Comparison of ENCODE assay signal across 18 cellular contexts in the genomic region with DNA sequence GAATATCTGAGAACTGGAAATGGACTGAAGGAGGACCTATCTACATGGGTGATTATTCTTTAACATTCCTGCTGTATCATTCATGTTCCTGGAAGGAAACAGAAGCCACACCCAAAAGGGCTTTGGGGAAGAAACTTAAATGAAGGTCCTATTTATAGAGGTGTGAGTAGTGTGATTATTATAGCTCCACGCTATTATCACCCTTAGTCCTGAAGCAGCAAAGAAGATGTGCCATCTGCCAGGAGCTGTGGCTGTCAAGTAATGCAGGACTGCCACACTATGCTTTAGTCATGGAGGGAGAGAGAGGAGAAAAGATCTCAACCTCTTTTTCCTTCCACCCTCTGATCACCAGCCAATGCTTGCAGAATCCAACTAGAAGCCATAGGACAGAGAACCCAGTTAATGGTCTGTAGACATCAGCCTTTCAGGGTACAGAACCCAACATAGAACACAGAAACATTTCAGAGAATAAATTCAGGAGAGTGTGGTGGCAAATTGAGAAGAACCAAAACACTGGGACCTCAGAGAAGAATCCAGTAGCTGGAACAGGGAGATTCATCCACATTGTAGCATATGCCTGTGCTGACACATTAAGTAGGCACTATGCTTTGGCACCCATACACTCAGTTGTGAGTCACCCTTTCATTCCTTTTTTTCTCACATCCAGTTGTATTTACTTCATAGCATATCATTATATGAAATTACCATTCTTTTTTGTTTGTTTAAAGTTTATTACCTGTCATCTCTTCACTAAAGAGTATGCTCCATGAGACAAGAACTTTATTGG. TPM values are rescaled to one million over a fixed set of nuclear protein-coding genes. Genes with fewer than 3 reads are reported as not detected.
DNase-seq lines count a peak whose midpoint lies in the region; ATAC-seq, FAIRE-seq and TF ChIP-seq lines count a peak whose summit lies in the region.
"Had no signal": no experiment of that assay in that cellular context is flagged by ENCODE, and none has a peak within 500 bp of the region (broad histone marks: within the 10 kb centered on the region; RNA-seq: fewer than 3 reads in every experiment).

No MANE protein-coding gene starts in this region.

- dilution Hi-C loops in endothelial cell of umbilical vein (cut with MboI; ENCODE audit: extremely low pct_ligation_motif_present, low sequenced_read_pairs), result no loop called here

- H2AFZ ChIP-seq in endothelial cell of umbilical vein (ENCODE audit: low read depth, low read length), result peak overlapping the region; percentile 61

- peak overlapping the region; percentile 33 for H3K4me2 ChIP-seq in endothelial cell of umbilical vein (ENCODE audit: insufficient read depth, low read length)

- peak; percentile 56 for FAIRE-seq in endothelial cell of umbilical vein (lab: Jason Lieb, UNC)
- FAIRE-seq: GM18507 had no signal

- POLR2A ChIA-PET in endothelial cell of umbilical vein (lab: Charles Lee), result no interaction called here

- ATAC-seq in heart left ventricle (peak in 3 of 4 donors; percentile 78 to 83 (median 80)), aorta (ENCODE audit: low FRiP score) (peak; percentile 68), GM19328 (IDR thresholded peaks at IDR 0.05; ENCODE audit: unreplicated experiment) (no peak)
- ATAC-seq: effector memory CD8-positive, alpha-beta T cell had no signal

- BruUV-seq in endothelial cell of umbilical vein (replicated peaks; lab: Mats Ljungman, UMichigan), result no TSS peak

- H3K79me2 ChIP-seq in endothelial cell of umbilical vein (ENCODE audit: control insufficient read depth, insufficient read depth, low read length), result no peaks in the 10 kb centered on the region

- TF ChIP-seq CTCF in heart left ventricle (IDR thresholded peaks at IDR 0.05) (no peak), left ventricle myocardium inferior (IDR thresholded peaks at IDR 0.05; ENCODE audit: borderline replicate concordance) (no peak), endothelial cell of umbilical vein (IDR thresholded peaks at IDR 0.05; ENCODE audit: extremely low read depth in 1 of 2, insufficient read depth in 1 of 2, low read depth in 1 of 2, low read length in 2 of 2) (no peak)

- 10 to 17% (median 16%) methylated on average over 1 of the region's 1 CpG for WGBS in heart left ventricle, 4 donors
- 14 to 26% methylated on average over 1 of the region's 1 CpG for WGBS in aorta, 2 donors

- H4K20me1 ChIP-seq in endothelial cell of umbilical vein (replicated peaks; ENCODE audit: control insufficient read depth, extremely low read depth, insufficient read depth, low read length), result no peaks in the 10 kb centered on the region

- intact Hi-C loops in heart left ventricle (cut with DNase I) (loop anchor here in 9 of 10 donors (5.0 to 10.0 kb wide), 6 partner anchors 63 to 638 kb away; partner anchors contain the start of genes CWC27 (in 1 of the 9), RGS7BP (in 1 of the 9) and SREK1IP1 (in 1 of the 9)), left ventricle myocardium inferior (cut with micrococcal nuclease) (loop anchor here (5.0 kb wide), 1 partner anchor 63 kb away; no protein-coding TSS in a partner anchor), endothelial cell of umbilical vein (cut with micrococcal nuclease) (loop anchor here (2.0 kb wide), 1 partner anchor 640 kb away; no protein-coding TSS in a partner anchor), aorta (cut with DNase I) (loop anchor here (5.0 to 10.0 kb wide), 4 partner anchors 67 to 470 kb away; no protein-coding TSS in a partner anchor)

- H3K27me3 ChIP-seq in heart left ventricle (no peaks in the 10 kb centered on the region), left ventricle myocardium inferior (ENCODE audit: low read depth) (no peaks in the 10 kb centered on the region), endothelial cell of umbilical vein (ENCODE audit: control insufficient read depth in 2 of 2, insufficient read depth in 2 of 2, low read length in 2 of 2) (peaks cover 0 to 3% of the 10 kb centered on the region in 2 experiments), aorta (ENCODE audit: control insufficient read depth in 1 of 2, insufficient read depth in 2 of 2, low read length in 1 of 2) (no peaks in the 10 kb centered on the region)

- no peak overlapping the region for H3K9ac ChIP-seq in endothelial cell of umbilical vein (replicated peaks; ENCODE audit: extremely low read depth, insufficient read depth, low read length)

- no peaks in the 10 kb centered on the region for H3K9me1 ChIP-seq in endothelial cell of umbilical vein (replicated peaks; ENCODE audit: control insufficient read depth, extremely low read depth, insufficient read depth, low read length)

- no peak for DNase-seq in heart left ventricle
- no peak for DNase-seq in left ventricle myocardium inferior
- peak; percentile 29 for DNase-seq in endothelial cell of umbilical vein (ENCODE audit: low read depth, low spot score)
- peak; percentile 9 for DNase-seq in kidney glomerular epithelial cell (lab: John Stamatoyannopoulos, UW)
- no peak for DNase-seq in aorta
- no peak for DNase-seq in ureter (ENCODE audit: low spot score)
- no peak for DNase-seq in activated effector memory CD4-positive, alpha-beta T cell treated with Interleukin-2 at 50 U/mL for 16 hours
- DNase-seq: activated CD8-positive, alpha-beta memory T cell treated with anti-CD3 and anti-CD28 coated beads for 24 hours; Caco-2; effector memory CD8-positive, alpha-beta T cell; NCI-H1092 treated with DMSO at 0.1 percent for 48 hours; NCI-H2171; nephron progenitor cell; stimulated activated naive CD4-positive, alpha-beta T cell treated with Interleukin-2 at 50 U/mL for 16 hours had no signal

- no peaks in the 10 kb centered on the region for H3K9me3 ChIP-seq in heart left ventricle
- H3K9me3 ChIP-seq in left ventricle myocardium inferior (replicated peaks), result no peaks in the 10 kb centered on the region
- H3K9me3 ChIP-seq in endothelial cell of umbilical vein (replicated peaks; ENCODE audit: control insufficient read depth, insufficient read depth, low read length), result no peaks in the 10 kb centered on the region
- H3K9me3 ChIP-seq in aorta (ENCODE audit: control insufficient read depth, low read length), result no peaks in the 10 kb centered on the region
- H3K9me3 ChIP-seq: Caco-2 had no signal

- no peaks in the 10 kb centered on the region for H3K36me3 ChIP-seq in heart left ventricle
- H3K36me3 ChIP-seq in left ventricle myocardium inferior, result no peaks in the 10 kb centered on the region
- no peaks in the 10 kb centered on the region for H3K36me3 ChIP-seq in endothelial cell of umbilical vein (ENCODE audit: control insufficient read depth in 2 of 2, extremely low read depth in 1 of 2, insufficient read depth in 2 of 2, low read length in 2 of 2)
- H3K36me3 ChIP-seq in aorta (ENCODE audit: control insufficient read depth in 1 of 2, insufficient read depth in 2 of 2, low read length in 1 of 2), result no peaks in the 10 kb centered on the region

- no peak overlapping the region for H3K4me3 ChIP-seq in heart left ventricle
- H3K4me3 ChIP-seq in left ventricle myocardium inferior, result no peak overlapping the region
- no peak overlapping the region for H3K4me3 ChIP-seq in endothelial cell of umbilical vein (replicated peaks in 1 of 3; ENCODE audit: insufficient read depth in 1 of 3, low read depth in 1 of 3, low read length in 3 of 3)
- H3K4me3 ChIP-seq in aorta (ENCODE audit: low read length in 2 of 2), result no peak overlapping the region
- H3K4me3 ChIP-seq: SK-N-MC had no signal

- TF ChIP-seq POLR2A in heart left ventricle (IDR thresholded peaks at IDR 0.05) (no peak), endothelial cell of umbilical vein (IDR thresholded peaks at IDR 0.05; ENCODE audit: low read depth, low read length) (no peak)

- H3K4me1 ChIP-seq in heart left ventricle (peaks cover 0 to 24% (median 9%) of the 10 kb centered on the region in 12 donors), left ventricle myocardium inferior (peaks cover 20% of the 10 kb centered on the region), endothelial cell of umbilical vein (ENCODE audit: control insufficient read depth, extremely low read depth, insufficient read depth, low read length) (peaks cover 6% of the 10 kb centered on the region), aorta (ENCODE audit: control insufficient read depth in 1 of 2, insufficient read depth in 2 of 2, low read length in 2 of 2) (peaks cover 0 to 1% of the 10 kb centered on the region in 2 donors)
- H3K4me1 ChIP-seq: Caco-2 had no signal

- H3K27ac ChIP-seq in heart left ventricle, result no peak overlapping the region
- H3K27ac ChIP-seq in left ventricle myocardium inferior (replicated peaks), result no peak overlapping the region
- no peak overlapping the region for H3K27ac ChIP-seq in endothelial cell of umbilical vein (ENCODE audit: insufficient read depth, low read depth, low read length)
- peak overlapping the region; percentile 45 to 93 for H3K27ac ChIP-seq in aorta (ENCODE audit: low read depth in 1 of 2, low read length in 2 of 2)
- H3K27ac ChIP-seq: SK-N-MC had no signal

- CTCF ChIA-PET in endothelial cell of umbilical vein (lab: Charles Lee), result interaction anchor here (0.7 to 4.9 kb wide), 4 partner anchors 65 to 468 kb away, joined by 4 to 103 read pairs (median 6); no protein-coding TSS in a partner anchor

TF ChIP-seq in endothelial cell of umbilical vein, 7 proteins besides CTCF, POLR2A, EP300 and RAD21:
- peak; percentile 78 for TF ChIP-seq FOS (IDR thresholded peaks at IDR 0.05; ENCODE audit: borderline replicate concordance, insufficient read depth, low read length)
- TF ChIP-seq JUN (IDR thresholded peaks at IDR 0.05; ENCODE audit: borderline replicate concordance, insufficient read depth, insufficient read length, low read depth), result no peak
- TF ChIP-seq EZH2 (IDR thresholded peaks at IDR 0.05; ENCODE audit: borderline replicate concordance, low read depth, low read length, severe bottlenecking), result no peak
- no peak for TF ChIP-seq POLR2AphosphoS5 (IDR thresholded peaks at IDR 0.05; ENCODE audit: insufficient read depth, low read depth, low read length)
- TF ChIP-seq MYC (IDR thresholded peaks at IDR 0.05; ENCODE audit: low read depth, low read length), result no peak

RNA-seq across cellular contexts. Expression of gene RNF180, which starts 21.0 kb away (rescaled TPM):
- total RNA-seq in heart left ventricle, result 10 to 100 TPM; 10.5 to 20.4 (median 13.1) TPM
- 1 to 10 TPM; 2.1 to 2.6 TPM for polyA plus RNA-seq in heart left ventricle
- 12.9 TPM for total RNA-seq in left ventricle myocardium inferior
- 3.4 and 5.6 TPM in 2 replicates for total RNA-seq in endothelial cell of umbilical vein
- polyA plus RNA-seq in endothelial cell of umbilical vein, result 0.62 and 0.65 TPM in 2 replicates
- 0.72 and 0.80 TPM in 2 replicates for polyA plus RNA-seq in endothelial cell of umbilical vein (2011; cell fraction: cytosol; rRNA removed)
- 2.4 and 2.8 TPM in 2 replicates for polyA plus RNA-seq in endothelial cell of umbilical vein (2011; cell fraction: nucleus; rRNA removed)
- 0.56 and 0.64 TPM in 2 replicates for polyA plus RNA-seq in endothelial cell of umbilical vein (2012)
- polyA minus RNA-seq in endothelial cell of umbilical vein, result 3.4 and 5.2 TPM in 2 replicates
- not detected for polyA minus RNA-seq in endothelial cell of umbilical vein (2011; cell fraction: cytosol; rRNA and poly(A)+ RNA removed)
- 6.1 and 7.7 TPM in 2 replicates for polyA minus RNA-seq in endothelial cell of umbilical vein (2011; cell fraction: nucleus; rRNA and poly(A)+ RNA removed)
- 10 to 100 TPM; 29.2 to 44.5 TPM for total RNA-seq in aorta
- polyA plus RNA-seq in aorta, result 10 to 100 TPM in 1 of 2 donors, 1 to 10 TPM in 1; 6.1 to 10.2 TPM
- total RNA-seq in ureter, result 22.9 TPM
- total RNA-seq: activated T-helper 2 cell treated with anti-CD3 and anti-CD28 coated beads, Interferon-gamma antibody, Interleukin-2, Interleukin-4, amounts not matched to agents 10 μg/mL and 5 μg/mL and 100 μg/mL, durations not matched to agents 14 hours and 24 hours and 36 hours had no signal

Comparison
In these comparisons a context has a peak if more than half of its experiments do, and no peak if none do; other contexts are left out.
1. DNase-seq: peak in endothelial cell of umbilical vein (single experiment) and kidney glomerular epithelial cell (single experiment); none in heart left ventricle (0 of 5), left ventricle myocardium inferior (single experiment), aorta (0 of 2), ureter (single experiment) and activated effector memory CD4-positive, alpha-beta T cell treated with Interleukin-2 at 50 U/mL for 16 hours (single experiment).
2. H3K27ac ChIP-seq: peak in aorta (2 of 2); none in heart left ventricle (0 of 12), left ventricle myocardium inferior (single experiment) and endothelial cell of umbilical vein (single experiment).